15 cellular contexts compared by ENCODE assay signal in the genomic region with DNA sequence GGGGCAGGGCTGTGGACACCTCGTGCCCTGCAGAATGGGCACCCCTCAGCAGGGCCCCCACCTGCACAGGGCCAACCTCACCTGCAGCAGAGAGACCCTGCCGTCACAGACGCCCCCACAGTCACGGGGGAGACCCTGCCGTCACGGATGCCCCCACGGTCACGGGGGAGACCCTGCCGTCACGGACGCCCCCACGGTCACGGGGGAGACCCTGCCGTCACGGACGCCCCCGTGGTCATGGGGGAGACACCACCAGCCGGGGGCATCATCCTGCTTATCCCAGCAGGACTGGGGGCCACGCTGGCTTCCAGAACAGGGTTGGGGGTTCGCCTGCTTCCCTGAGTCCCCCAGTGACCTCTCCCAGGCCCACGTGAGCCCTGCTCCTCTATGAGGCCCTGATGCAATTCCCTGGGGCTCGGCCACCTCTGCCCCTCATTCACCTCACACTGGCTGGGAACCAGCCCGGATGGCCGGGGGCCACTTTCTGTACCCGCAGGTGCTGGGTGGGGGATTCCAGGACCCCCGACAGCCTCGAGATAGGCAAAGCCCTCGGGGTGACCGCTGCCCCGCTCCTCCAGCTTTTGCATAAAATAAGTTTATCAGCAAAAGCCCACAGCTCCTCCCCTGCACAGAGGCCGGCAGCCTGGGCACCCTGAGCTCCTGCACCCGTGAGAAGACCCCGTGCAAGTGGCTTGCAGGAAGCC.
"Had no signal": no experiment of that assay in that cellular context is flagged by ENCODE, and none has a peak within 500 bp of the region (broad histone marks: within the 10 kb centered on the region; RNA-seq: fewer than 3 reads in every experiment).

No MANE protein-coding gene starts in this region.

- FAIRE-seq: bronchial epithelial cell, endometrium, small intestine had no signal

- H3K36me3 ChIP-seq: ovary had no signal

- H3K4me1 Mint-ChIP-seq: activated naive CD8-positive, alpha-beta T cell treated with anti-CD3 and anti-CD28 coated beads for 36 hours had no signal

- H3K27me3 Mint-ChIP-seq: activated naive CD8-positive, alpha-beta T cell treated with anti-CD3 and anti-CD28 coated beads for 36 hours had no signal

- H3K4me3 Mint-ChIP-seq: activated naive CD8-positive, alpha-beta T cell treated with anti-CD3 and anti-CD28 coated beads for 36 hours; activated T-cell treated with anti-CD3 and anti-CD28 coated beads, Interleukin-2, amount 50 U/mL, for 4 hours had no signal

- H3K27me3 ChIP-seq: foreskin keratinocyte, ovary had no signal

- DNase-seq: activated CD4-positive, alpha-beta T cell treated with anti-CD3 and anti-CD28 coated beads for 1 hour; activated CD4-positive, alpha-beta T cell treated with anti-CD3 and anti-CD28 coated beads, Interleukin-2, amount 50 U/mL, for 48 hours; activated gamma-delta T cell; activated naive CD8-positive, alpha-beta T cell treated with anti-CD3 and anti-CD28 coated beads for 36 hours; activated T-cell treated with anti-CD3 and anti-CD28 coated beads, Interleukin-2, amount 50 U/mL, for 4 hours; anterior cingulate cortex; foreskin keratinocyte; head of caudate nucleus; retina; small intestine; substantia nigra; T-helper 9 cell had no signal

- H3K9me3 ChIP-seq: ovary had no signal

- H3K27ac Mint-ChIP-seq: activated naive CD8-positive, alpha-beta T cell treated with anti-CD3 and anti-CD28 coated beads for 36 hours had no signal

- H3K9me3 Mint-ChIP-seq: activated naive CD8-positive, alpha-beta T cell treated with anti-CD3 and anti-CD28 coated beads for 36 hours; activated T-cell treated with anti-CD3 and anti-CD28 coated beads, Interleukin-2, amount 50 U/mL, for 4 hours had no signal

- H3K36me3 Mint-ChIP-seq: activated naive CD8-positive, alpha-beta T cell treated with anti-CD3 and anti-CD28 coated beads for 36 hours had no signal

- H3K4me3 ChIP-seq: ovary had no signal

- H3K27ac ChIP-seq: foreskin keratinocyte, ovary had no signal
